ENCODE assay signal across 21 cellular contexts in the genomic region with DNA sequence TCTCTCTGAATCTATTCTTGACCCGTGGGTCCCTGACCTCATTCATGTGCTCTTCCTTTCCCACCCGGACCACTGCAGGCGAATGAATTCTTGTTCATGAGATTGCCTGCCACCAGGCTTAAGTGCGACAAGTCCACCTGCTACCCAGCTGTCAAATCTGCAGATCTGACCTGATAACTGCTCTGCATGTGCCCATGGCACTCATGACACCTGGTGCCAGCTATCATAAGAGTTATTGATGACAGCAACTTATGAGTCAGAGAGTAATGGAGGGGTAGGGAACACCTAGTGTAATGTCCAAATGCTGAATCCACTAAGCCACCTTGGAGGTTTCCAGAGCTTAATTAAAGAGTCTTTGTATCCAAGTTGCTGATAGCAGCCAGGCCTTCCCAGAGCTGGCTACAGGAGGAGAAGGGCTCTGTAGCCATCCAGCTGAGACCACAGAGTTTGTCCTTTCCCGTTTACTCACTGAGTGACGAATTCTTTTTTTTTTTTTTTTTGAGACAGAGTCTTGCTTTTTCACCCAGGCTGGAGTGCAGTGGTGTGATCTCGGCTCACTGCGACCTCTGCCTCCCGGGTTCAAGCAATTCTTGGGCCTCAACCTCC. TPM values are rescaled to one million over a fixed set of nuclear protein-coding genes. Genes with fewer than 3 reads are reported as not detected.
A peak's percentile ranks its signal among the peaks of the same experiment; 100 is the strongest.
DNase-seq lines count a peak whose midpoint lies in the region; ATAC-seq, FAIRE-seq and TF ChIP-seq lines count a peak whose summit lies in the region.
"Had no signal": no experiment of that assay in that cellular context is flagged by ENCODE, and none has a peak within 500 bp of the region (broad histone marks: within the 10 kb centered on the region; RNA-seq: fewer than 3 reads in every experiment).

No MANE protein-coding gene starts in this region.

- H3K36me3 ChIP-seq in HepG2 (replicated peaks in 1 of 2; ENCODE audit: control insufficient read depth in 1 of 2, insufficient read depth in 2 of 2, low read length in 2 of 2): no peaks in the 10 kb centered on the region; a peak in 1 of 5 replicates
- H3K36me3 ChIP-seq in right lobe of liver: no peaks in the 10 kb centered on the region
- H3K36me3 ChIP-seq in adrenal gland (replicated peaks in 1 of 2): no peaks in the 10 kb centered on the region
- H3K36me3 ChIP-seq: cardiac muscle cell, pancreas, suprapubic skin had no signal

- TF ChIP-seq POLR2A in HepG2 (IDR thresholded peaks at IDR 0.05; ENCODE audit: insufficient read depth in 1 of 2, low read depth in 2 of 2, low read length in 2 of 2): no peak
- TF ChIP-seq POLR2A in right lobe of liver (IDR thresholded peaks at IDR 0.05): no peak
- no peak for TF ChIP-seq POLR2A in adrenal gland (IDR thresholded peaks at IDR 0.05)

- no peak for TF ChIP-seq RAD21 in HepG2 (CRISPR knock-in tag; IDR thresholded peaks at IDR 0.05)

- H4K20me1 ChIP-seq in HepG2 (ENCODE audit: insufficient read depth, low read length): no peaks in the 10 kb centered on the region

- no peak for DNase-seq in HepG2 (ENCODE audit: low spot score)
- no peak for DNase-seq in right lobe of liver
- peak; percentile 37 for DNase-seq in NCI-H510A treated with DMSO at 0.1 percent for 48 hours (lab: John Stamatoyannopoulos, UW)
- peak in 4 of 7 donors; percentile 30 to 38 (median 33) for DNase-seq in adrenal gland
- no peak for DNase-seq in T-helper 1 cell
- DNase-seq in effector CD8-positive, alpha-beta T cell (lab: John Stamatoyannopoulos, UW): no peak
- no peak for DNase-seq in EL
- DNase-seq: activated naive CD4-positive, alpha-beta T cell treated with anti-CD3 and anti-CD28 coated beads for 36 hours; activated T-cell treated with anti-CD3 and anti-CD28 coated beads, Interleukin-2, amount 50 U/mL, for 48 hours; CD4-positive, alpha-beta T cell; GDM1; head of caudate nucleus; KBM-7; NCI-H187 treated with DMSO at 0.1 percent for 48 hours; NCI-H446; pancreas; SW 1271 had no signal

- intact Hi-C loops in HepG2 (cut with micrococcal nuclease; ENCODE audit: unreplicated experiment): no loop called here
- intact Hi-C loops in right lobe of liver (cut with DNase I): no loop called here
- intact Hi-C loops in adrenal gland (cut with DNase I): no loop called here

- no peak overlapping the region for H3K4me2 ChIP-seq in HepG2 (ENCODE audit: low read depth, low read length)

- TF ChIP-seq EP300 in HepG2 (IDR thresholded peaks at IDR 0.05; ENCODE audit: low read depth in 2 of 2, low read length in 2 of 2) (no peak), HepG2 (CRISPR knock-in tag; IDR thresholded peaks at IDR 0.05; ENCODE audit: borderline replicate concordance) (no peak)

- H3K27ac ChIP-seq in HepG2 (ENCODE audit: extremely low read length, insufficient read depth, low read length) (no peak overlapping the region), right lobe of liver (no peak overlapping the region), adrenal gland (peak overlapping the region in 3 of 5 donors; percentile 6 to 63 (median 35))
- H3K27ac ChIP-seq: cardiac muscle cell, pancreas, suprapubic skin had no signal

- no peak overlapping the region for H3K9ac ChIP-seq in HepG2 (ENCODE audit: insufficient read depth, low read depth, low read length)

- TF ChIP-seq CTCF in HepG2 (CRISPR knock-in tag; IDR thresholded peaks at IDR 0.05): no peak
- no peak for TF ChIP-seq CTCF in right lobe of liver (IDR thresholded peaks at IDR 0.05)
- TF ChIP-seq CTCF in adrenal gland (IDR thresholded peaks at IDR 0.05): no peak

- H3K27me3 ChIP-seq in HepG2 (ENCODE audit: control insufficient read depth in 1 of 2, insufficient read depth in 2 of 2, low read length in 2 of 2) (no peaks in the 10 kb centered on the region), right lobe of liver (no peaks in the 10 kb centered on the region), adrenal gland (no peaks in the 10 kb centered on the region)
- H3K27me3 ChIP-seq: cardiac muscle cell, pancreas, suprapubic skin had no signal

- FAIRE-seq in HepG2 (lab: Jason Lieb, UNC): no peak
- FAIRE-seq: pancreas had no signal

- ATAC-seq in HepG2 (no peak), right lobe of liver (no peak), GM19452 (IDR thresholded peaks at IDR 0.05; ENCODE audit: unreplicated experiment) (no peak)
- ATAC-seq: natural killer cell treated with Interleukin-12 subunit alpha and Interleukin-12 subunit beta and Interleukin-15 and Interleukin-18, amount 100 ng/mL, for 72 hours; pancreas had no signal

- 91% methylated on average over 9 of the region's 9 CpGs for WGBS in HepG2 (ENCODE audit: low lambda C conversion rate)
- 86% methylated on average over 9 of the region's 9 CpGs for WGBS in right lobe of liver (ENCODE audit: insufficient coverage, low coverage, low lambda C conversion rate, missing lambda C conversion rate)
- 49 to 62% (median 53%) methylated on average over 9 of the region's 9 CpGs for WGBS in adrenal gland, 4 donors

- POLR2A ChIA-PET in HepG2 (lab: Yijun Ruan, JAX): no interaction called here

- no TSS peak for BruUV-seq in HepG2 (replicated peaks; lab: Mats Ljungman, UMichigan)

- no peak overlapping the region for H2AFZ ChIP-seq in HepG2 (ENCODE audit: low read length)

- no peaks in the 10 kb centered on the region for H3K79me2 ChIP-seq in HepG2 (ENCODE audit: insufficient read depth, low read length)

- no peaks in the 10 kb centered on the region for H3K9me3 ChIP-seq in HepG2 (ENCODE audit: low read length)
- no peaks in the 10 kb centered on the region for H3K9me3 ChIP-seq in right lobe of liver
- no peaks in the 10 kb centered on the region for H3K9me3 ChIP-seq in adrenal gland (replicated peaks in 1 of 3)
- H3K9me3 ChIP-seq: pancreas, suprapubic skin had no signal

- H3K4me1 ChIP-seq in HepG2 (ENCODE audit: insufficient read depth, low read length) (no peaks in the 10 kb centered on the region), right lobe of liver (peaks cover 0 to 10% (median 4%) of the 10 kb centered on the region in 4 donors), adrenal gland (replicated peaks in 1 of 2) (peaks cover 0 to 5% of the 10 kb centered on the region in 2 donors)
- H3K4me1 ChIP-seq: pancreas, suprapubic skin had no signal

- H3K4me3 ChIP-seq in HepG2 (replicated peaks in 1 of 3; ENCODE audit: insufficient read depth in 1 of 3, low read depth in 2 of 3, low read length in 3 of 3) (no peak overlapping the region), right lobe of liver (no peak overlapping the region), adrenal gland (no peak overlapping the region)
- H3K4me3 ChIP-seq: cardiac muscle cell, pancreas, suprapubic skin had no signal

- in situ Hi-C loops in HepG2 (cut with HindIII; ENCODE audit: extremely low pct_ligation_motif_present, low pct_unique_long_range_greater_than_20kb): no loop called here

- CTCF ChIA-PET in HepG2 (lab: Yijun Ruan, JAX; ENCODE audit: low intra/inter-chr PET ratio, low total read pairs): no interaction called here

TF ChIP-seq in HepG2, 621 proteins besides CTCF, POLR2A, EP300 and RAD21:
- TF ChIP-seq ZNF614 (CRISPR knock-in tag; IDR thresholded peaks at IDR 0.05; ENCODE audit: borderline replicate concordance) (no peak), PHF21A (CRISPR knock-in tag; IDR thresholded peaks at IDR 0.05) (no peak), ETV6 (CRISPR knock-in tag; conservative IDR thresholded peaks at IDR 0.05) (no peak)
- TF ChIP-seq, protein P1, sequence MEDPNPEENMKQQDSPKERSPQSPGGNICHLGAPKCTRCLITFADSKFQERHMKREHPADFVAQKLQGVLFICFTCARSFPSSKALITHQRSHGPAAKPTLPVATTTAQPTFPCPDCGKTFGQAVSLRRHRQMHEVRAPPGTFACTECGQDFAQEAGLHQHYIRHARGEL (CRISPR knock-in tag; IDR thresholded peaks at IDR 0.05): no peak
- TF ChIP-seq, protein P2, sequence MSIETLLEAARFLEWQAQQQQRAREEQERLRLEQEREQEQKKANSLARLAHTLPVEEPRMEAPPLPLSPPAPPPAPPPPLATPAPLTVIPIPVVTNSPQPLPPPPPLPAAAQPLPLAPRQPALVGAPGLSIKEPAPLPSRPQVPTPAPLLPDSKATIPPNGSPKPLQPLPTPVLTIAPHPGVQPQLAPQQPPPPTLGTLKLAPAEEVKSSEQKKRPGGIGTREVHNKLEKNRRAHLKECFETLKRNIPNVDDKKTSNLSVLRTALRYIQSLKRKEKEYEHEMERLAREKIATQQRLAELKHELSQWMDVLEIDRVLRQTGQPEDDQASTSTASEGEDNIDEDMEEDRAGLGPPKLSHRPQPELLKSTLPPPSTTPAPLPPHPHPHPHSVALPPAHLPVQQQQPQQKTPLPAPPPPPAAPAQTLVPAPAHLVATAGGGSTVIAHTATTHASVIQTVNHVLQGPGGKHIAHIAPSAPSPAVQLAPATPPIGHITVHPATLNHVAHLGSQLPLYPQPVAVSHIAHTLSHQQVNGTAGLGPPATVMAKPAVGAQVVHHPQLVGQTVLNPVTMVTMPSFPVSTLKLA (IDR thresholded peaks at IDR 0.05): 0 out of 2 replicates have a peak, but pooled peaks have one; percentile 7

RNA-seq across cellular contexts. Expression of a gene that starts 17.4 kb away (rescaled TPM):
- total RNA-seq in HepG2 (2016; rRNA removed; fragmentation: Illumina TruSeq; extraction: Trizol) (8.9 and 11.3 TPM in 2 replicates), right lobe of liver (1 to 10 TPM in 3 of 6 experiments, under 1 TPM in 2, not detected in 1; 0.69 to 1.9 (median 1.4) TPM), adrenal gland (10 to 100 TPM in 6 of 8 donors, 1 to 10 TPM in 2; 3.6 to 18.0 (median 11.8) TPM)
- total RNA-seq in HepG2 (2016; cell fraction: cytosol; rRNA removed; fragmentation: Illumina TruSeq; extraction: Trizol; ENCODE audit: low read depth): 4.2 and 5.0 TPM in 2 replicates
- total RNA-seq in HepG2 (2016; cell fraction: insoluble cytoplasmic fraction; rRNA removed; fragmentation: Illumina TruSeq; extraction: Trizol): 7.4 and 10.6 TPM in 2 replicates
- 4.7 and 6.6 TPM in 2 replicates for total RNA-seq in HepG2 (2016; cell fraction: membrane; rRNA removed; fragmentation: Illumina TruSeq; extraction: Trizol)
- 5.9 and 8.2 TPM in 2 replicates for total RNA-seq in HepG2 (2016; cell fraction: nucleus; rRNA removed; fragmentation: Illumina TruSeq; extraction: Trizol)
- polyA plus RNA-seq in HepG2 (2011; rRNA removed) (10.0 and 11.4 TPM in 2 replicates), adrenal gland (10 to 100 TPM; 11.1 to 14.0 (median 13.9) TPM)
- polyA plus RNA-seq in HepG2 (2011; cell fraction: cytosol; rRNA removed): 10.9 and 12.3 TPM in 2 replicates
- polyA plus RNA-seq in HepG2 (2011; cell fraction: nucleus; rRNA removed): 3.6 and 4.4 TPM in 2 replicates
- 6.9 and 10.2 TPM in 2 replicates for polyA plus RNA-seq in HepG2 (2012)
- 3.7 and 4.1 TPM in 2 replicates for polyA plus RNA-seq in HepG2 (2016; cell fraction: cytosol; fragmentation: Illumina TruSeq; extraction: Trizol; ENCODE audit: low read depth)
- polyA plus RNA-seq in HepG2 (2016; cell fraction: insoluble cytoplasmic fraction; fragmentation: Illumina TruSeq; extraction: Trizol; ENCODE audit: low read depth): 14.4 and 15.1 TPM in 2 replicates
- 6.3 and 6.6 TPM in 2 replicates for polyA plus RNA-seq in HepG2 (2016; cell fraction: membrane; fragmentation: Illumina TruSeq; extraction: Trizol; ENCODE audit: low read depth)
- 6.6 and 9.9 TPM in 2 replicates for polyA plus RNA-seq in HepG2 (2016; cell fraction: nucleus; fragmentation: Illumina TruSeq; extraction: Trizol; ENCODE audit: insufficient read depth, low read depth)
- polyA minus RNA-seq in HepG2 (2011; rRNA and poly(A)+ RNA removed; ENCODE audit: low replicate concordance): 0.94 and 8.3 TPM in 2 replicates
- 3.9 and 4.2 TPM in 2 replicates for polyA minus RNA-seq in HepG2 (2011; cell fraction: cytosol; rRNA and poly(A)+ RNA removed)
- 15.9 and 20.3 TPM in 2 replicates for polyA minus RNA-seq in HepG2 (2011; cell fraction: nucleus; rRNA and poly(A)+ RNA removed)

Comparison
In these comparisons a context has a peak if more than half of its experiments do, and no peak if none do; other contexts are left out.
1. DNase-seq: peak in NCI-H510A treated with DMSO at 0.1 percent for 48 hours (single experiment) and adrenal gland (4 of 7); none in HepG2 (single experiment), right lobe of liver (0 of 3), T-helper 1 cell (0 of 5), effector CD8-positive, alpha-beta T cell (single experiment) and EL (single experiment).
2. H3K27ac ChIP-seq: peak in adrenal gland (3 of 5); none in HepG2 (single experiment) and right lobe of liver (0 of 3).